Comparison of ENCODE assay signal across 1 cellular context in the genomic region with DNA sequence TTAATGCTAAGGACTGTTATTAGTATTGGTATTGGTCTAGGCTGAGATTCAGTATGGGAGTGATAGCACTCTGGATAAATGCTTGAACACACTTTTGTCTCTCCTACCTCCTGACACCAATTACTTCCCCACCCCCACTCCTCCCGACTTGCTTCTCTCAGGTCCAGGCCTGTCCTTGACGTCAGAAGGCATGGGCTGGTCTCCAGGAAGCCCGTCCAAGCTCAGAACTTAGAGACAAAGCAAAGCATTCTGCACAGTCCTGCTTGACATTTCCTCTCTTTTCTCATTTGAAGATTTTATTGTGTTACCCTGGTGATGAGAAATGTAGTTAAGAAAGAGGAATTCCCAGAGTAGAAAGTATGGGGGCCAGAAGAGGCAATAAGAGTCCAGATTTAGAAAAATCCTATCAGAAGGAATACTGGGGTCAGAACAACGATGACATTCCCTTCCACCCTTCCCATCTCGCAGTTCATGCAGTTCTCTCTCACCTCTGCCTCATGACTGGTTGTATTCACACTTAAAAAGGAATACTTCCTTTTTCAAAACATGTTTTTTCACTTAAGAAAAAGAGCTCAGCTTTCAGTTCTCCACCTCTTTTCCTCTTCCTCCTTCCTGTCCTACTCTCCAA.
TF ChIP-seq lines count a peak whose summit lies in the region.

No MANE protein-coding gene starts in this region.

TF ChIP-seq in HepG2, 621 proteins besides CTCF, POLR2A, EP300 and RAD21:
- TF ChIP-seq, protein P1, sequence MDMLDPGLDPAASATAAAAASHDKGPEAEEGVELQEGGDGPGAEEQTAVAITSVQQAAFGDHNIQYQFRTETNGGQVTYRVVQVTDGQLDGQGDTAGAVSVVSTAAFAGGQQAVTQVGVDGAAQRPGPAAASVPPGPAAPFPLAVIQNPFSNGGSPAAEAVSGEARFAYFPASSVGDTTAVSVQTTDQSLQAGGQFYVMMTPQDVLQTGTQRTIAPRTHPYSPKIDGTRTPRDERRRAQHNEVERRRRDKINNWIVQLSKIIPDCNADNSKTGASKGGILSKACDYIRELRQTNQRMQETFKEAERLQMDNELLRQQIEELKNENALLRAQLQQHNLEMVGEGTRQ (IDR thresholded peaks at IDR 0.05; ENCODE audit: low read depth, low read length): no peak
- TF ChIP-seq, protein P1 (CRISPR knock-in tag; IDR thresholded peaks at IDR 0.05; ENCODE audit: borderline replicate concordance): no peak
- TF ChIP-seq ZNF44 (CRISPR knock-in tag; IDR thresholded peaks at IDR 0.05) (no peak), CCDC6 (CRISPR knock-in tag; IDR thresholded peaks at IDR 0.05) (no peak), ZMYM3 (CRISPR knock-in tag; IDR thresholded peaks at IDR 0.05) (no peak), RFXANK (CRISPR knock-in tag; IDR thresholded peaks at IDR 0.05) (no peak), ZNF136 (CRISPR knock-in tag; IDR thresholded peaks at IDR 0.05; ENCODE audit: low read depth) (no peak), ZNF556 (CRISPR knock-in tag; IDR thresholded peaks at IDR 0.05; ENCODE audit: borderline replicate concordance) (no peak), TEAD2 (CRISPR knock-in tag; IDR thresholded peaks at IDR 0.05) (no peak), ZNF224 (CRISPR knock-in tag; IDR thresholded peaks at IDR 0.05) (no peak), SNAI1 (CRISPR knock-in tag; IDR thresholded peaks at IDR 0.05; ENCODE audit: borderline replicate concordance) (no peak), HNRNPLL (IDR thresholded peaks at IDR 0.05; ENCODE audit: low read depth, low read length, poor library complexity, severe bottlenecking) (no peak), ZNF720 (CRISPR knock-in tag; IDR thresholded peaks at IDR 0.05) (no peak), ESRRA (CRISPR knock-in tag; IDR thresholded peaks at IDR 0.05; ENCODE audit: low read depth) (no peak), MATR3 (CRISPR knock-in tag; IDR thresholded peaks at IDR 0.05) (no peak)
- TF ChIP-seq, protein P2, sequence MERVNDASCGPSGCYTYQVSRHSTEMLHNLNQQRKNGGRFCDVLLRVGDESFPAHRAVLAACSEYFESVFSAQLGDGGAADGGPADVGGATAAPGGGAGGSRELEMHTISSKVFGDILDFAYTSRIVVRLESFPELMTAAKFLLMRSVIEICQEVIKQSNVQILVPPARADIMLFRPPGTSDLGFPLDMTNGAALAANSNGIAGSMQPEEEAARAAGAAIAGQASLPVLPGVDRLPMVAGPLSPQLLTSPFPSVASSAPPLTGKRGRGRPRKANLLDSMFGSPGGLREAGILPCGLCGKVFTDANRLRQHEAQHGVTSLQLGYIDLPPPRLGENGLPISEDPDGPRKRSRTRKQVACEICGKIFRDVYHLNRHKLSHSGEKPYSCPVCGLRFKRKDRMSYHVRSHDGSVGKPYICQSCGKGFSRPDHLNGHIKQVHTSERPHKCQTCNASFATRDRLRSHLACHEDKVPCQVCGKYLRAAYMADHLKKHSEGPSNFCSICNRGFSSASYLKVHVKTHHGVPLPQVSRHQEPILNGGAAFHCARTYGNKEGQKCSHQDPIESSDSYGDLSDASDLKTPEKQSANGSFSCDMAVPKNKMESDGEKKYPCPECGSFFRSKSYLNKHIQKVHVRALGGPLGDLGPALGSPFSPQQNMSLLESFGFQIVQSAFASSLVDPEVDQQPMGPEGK (CRISPR knock-in tag; IDR thresholded peaks at IDR 0.05): no peak
- TF ChIP-seq, protein P3, sequence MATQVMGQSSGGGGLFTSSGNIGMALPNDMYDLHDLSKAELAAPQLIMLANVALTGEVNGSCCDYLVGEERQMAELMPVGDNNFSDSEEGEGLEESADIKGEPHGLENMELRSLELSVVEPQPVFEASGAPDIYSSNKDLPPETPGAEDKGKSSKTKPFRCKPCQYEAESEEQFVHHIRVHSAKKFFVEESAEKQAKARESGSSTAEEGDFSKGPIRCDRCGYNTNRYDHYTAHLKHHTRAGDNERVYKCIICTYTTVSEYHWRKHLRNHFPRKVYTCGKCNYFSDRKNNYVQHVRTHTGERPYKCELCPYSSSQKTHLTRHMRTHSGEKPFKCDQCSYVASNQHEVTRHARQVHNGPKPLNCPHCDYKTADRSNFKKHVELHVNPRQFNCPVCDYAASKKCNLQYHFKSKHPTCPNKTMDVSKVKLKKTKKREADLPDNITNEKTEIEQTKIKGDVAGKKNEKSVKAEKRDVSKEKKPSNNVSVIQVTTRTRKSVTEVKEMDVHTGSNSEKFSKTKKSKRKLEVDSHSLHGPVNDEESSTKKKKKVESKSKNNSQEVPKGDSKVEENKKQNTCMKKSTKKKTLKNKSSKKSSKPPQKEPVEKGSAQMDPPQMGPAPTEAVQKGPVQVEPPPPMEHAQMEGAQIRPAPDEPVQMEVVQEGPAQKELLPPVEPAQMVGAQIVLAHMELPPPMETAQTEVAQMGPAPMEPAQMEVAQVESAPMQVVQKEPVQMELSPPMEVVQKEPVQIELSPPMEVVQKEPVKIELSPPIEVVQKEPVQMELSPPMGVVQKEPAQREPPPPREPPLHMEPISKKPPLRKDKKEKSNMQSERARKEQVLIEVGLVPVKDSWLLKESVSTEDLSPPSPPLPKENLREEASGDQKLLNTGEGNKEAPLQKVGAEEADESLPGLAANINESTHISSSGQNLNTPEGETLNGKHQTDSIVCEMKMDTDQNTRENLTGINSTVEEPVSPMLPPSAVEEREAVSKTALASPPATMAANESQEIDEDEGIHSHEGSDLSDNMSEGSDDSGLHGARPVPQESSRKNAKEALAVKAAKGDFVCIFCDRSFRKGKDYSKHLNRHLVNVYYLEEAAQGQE (IDR thresholded peaks at IDR 0.05; ENCODE audit: borderline replicate concordance in 1 of 2, low read depth in 1 of 2, low read length in 2 of 2): no peak
- TF ChIP-seq, protein P4, sequence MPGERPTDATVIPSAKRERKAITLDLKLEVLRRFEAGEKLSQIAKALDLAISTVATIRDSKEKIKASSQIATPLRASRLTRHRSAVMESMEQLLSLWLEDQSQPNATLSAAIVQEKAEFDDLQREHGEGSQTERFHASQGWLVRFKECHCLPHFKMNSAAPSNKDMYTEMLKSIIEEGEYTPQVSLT (CRISPR knock-in tag; IDR thresholded peaks at IDR 0.05; ENCODE audit: borderline replicate concordance, low read depth): no peak
